Comparison of ENCODE assay signal across 1 cellular context in the genomic region with DNA sequence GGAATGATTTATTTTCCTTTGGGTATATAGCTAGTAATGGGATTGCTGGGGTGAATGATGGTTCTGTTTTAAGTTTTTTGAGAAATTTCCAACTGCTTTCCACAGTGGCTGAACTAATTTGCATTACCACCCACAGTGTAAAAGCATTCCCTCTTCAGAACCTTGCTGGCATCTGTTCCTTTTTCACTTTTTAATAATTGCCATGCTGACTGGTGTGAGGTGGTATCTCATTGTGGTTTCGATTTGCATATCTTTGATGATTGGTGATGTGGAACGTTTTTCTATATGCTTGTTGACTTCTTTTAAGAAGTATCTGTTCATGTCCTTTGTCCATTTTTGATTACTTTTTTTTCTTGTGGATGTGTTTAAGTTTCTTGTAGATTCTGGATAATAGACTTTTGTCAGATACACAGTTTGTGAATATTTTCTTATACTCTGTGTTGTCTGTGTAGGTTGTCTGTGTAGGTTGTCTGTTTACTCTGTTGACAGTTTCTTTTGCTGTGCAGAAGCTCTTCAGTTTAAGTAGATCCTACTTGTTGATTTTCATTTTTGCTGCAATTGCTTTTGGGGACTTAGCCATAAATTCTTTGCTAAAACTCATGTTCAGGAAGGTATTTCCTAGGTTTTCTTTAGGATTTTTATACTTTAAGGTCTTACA.
TF ChIP-seq lines count a peak whose summit lies in the region.

No MANE protein-coding gene starts in this region.

TF ChIP-seq in GM12878, 131 proteins besides CTCF, POLR2A, EP300 and RAD21 (continued from another document):
- TF ChIP-seq, protein P1, sequence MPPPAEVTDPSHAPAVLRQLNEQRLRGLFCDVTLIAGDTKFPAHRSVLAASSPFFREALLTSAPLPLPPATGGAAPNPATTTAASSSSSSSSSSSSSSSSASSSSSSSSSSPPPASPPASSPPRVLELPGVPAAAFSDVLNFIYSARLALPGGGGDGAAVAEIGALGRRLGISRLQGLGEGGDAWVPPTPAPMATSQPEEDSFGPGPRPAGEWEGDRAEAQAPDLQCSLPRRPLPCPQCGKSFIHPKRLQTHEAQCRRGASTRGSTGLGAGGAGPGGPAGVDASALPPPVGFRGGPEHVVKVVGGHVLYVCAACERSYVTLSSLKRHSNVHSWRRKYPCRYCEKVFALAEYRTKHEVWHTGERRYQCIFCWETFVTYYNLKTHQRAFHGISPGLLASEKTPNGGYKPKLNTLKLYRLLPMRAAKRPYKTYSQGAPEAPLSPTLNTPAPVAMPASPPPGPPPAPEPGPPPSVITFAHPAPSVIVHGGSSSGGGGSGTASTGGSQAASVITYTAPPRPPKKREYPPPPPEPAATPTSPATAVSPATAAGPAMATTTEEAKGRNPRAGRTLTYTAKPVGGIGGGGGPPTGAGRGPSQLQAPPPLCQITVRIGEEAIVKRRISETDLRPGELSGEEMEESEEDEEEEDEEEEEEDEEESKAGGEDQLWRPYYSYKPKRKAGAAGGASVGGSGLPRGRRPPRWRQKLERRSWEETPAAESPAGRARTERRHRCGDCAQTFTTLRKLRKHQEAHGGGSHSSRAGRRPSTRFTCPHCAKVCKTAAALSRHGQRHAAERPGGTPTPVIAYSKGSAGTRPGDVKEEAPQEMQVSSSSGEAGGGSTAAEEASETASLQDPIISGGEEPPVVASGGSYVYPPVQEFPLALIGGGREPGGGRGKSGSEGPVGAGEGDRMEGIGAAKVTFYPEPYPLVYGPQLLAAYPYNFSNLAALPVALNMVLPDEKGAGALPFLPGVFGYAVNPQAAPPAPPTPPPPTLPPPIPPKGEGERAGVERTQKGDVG (CRISPR knock-in tag; IDR thresholded peaks at IDR 0.05) = no peak
- no peak for TF ChIP-seq LARP7 (IDR thresholded peaks at IDR 0.05)
